ENCODE assay signal across 27 cellular contexts in genomic region chr22:27237342-27237741, GRCh38.
"Had no signal": no experiment of that assay in that cellular context is flagged by ENCODE, and none has a peak within 500 bp of the region (broad histone marks: within the 10 kb centered on the region; RNA-seq: fewer than 3 reads in every experiment).

No MANE protein-coding gene starts in this region.

- H3K4me2 ChIP-seq: SK-N-SH had no signal

- H3K27ac ChIP-seq: breast epithelium, RWPE1, SJCRH30, WERI-Rb-1 had no signal

- H3K27me3 ChIP-seq: SJCRH30 had no signal

- H3K36me3 ChIP-seq: breast epithelium, SJCRH30, WERI-Rb-1 had no signal

- H3K4me3 ChIP-seq: breast epithelium, SJCRH30 had no signal

- H3K9me3 ChIP-seq: breast epithelium, SJCRH30, SK-N-SH had no signal

- H3K36me3 Mint-ChIP-seq: activated naive CD4-positive, alpha-beta T cell treated with anti-CD3 and anti-CD28 coated beads, Interleukin-2, amount 50 U/mL, for 24 hours had no signal

- H3K4me1 Mint-ChIP-seq: activated CD4-positive, alpha-beta T cell treated with anti-CD3 and anti-CD28 coated beads for 36 hours; activated naive CD4-positive, alpha-beta T cell treated with anti-CD3 and anti-CD28 coated beads, Interleukin-2, amount 50 U/mL, for 24 hours had no signal

- H3K4me3 Mint-ChIP-seq: activated CD4-positive, alpha-beta T cell treated with anti-CD3 and anti-CD28 coated beads for 36 hours; activated CD8-positive, alpha-beta T cell treated with anti-CD3 and anti-CD28 coated beads for 36 hours; activated naive CD4-positive, alpha-beta T cell treated with anti-CD3 and anti-CD28 coated beads, Interleukin-2, amount 50 U/mL, for 24 hours had no signal

- H3K4me1 ChIP-seq: breast epithelium had no signal

- H3K9me3 Mint-ChIP-seq: activated CD8-positive, alpha-beta T cell treated with anti-CD3 and anti-CD28 coated beads for 36 hours; activated naive CD4-positive, alpha-beta T cell treated with anti-CD3 and anti-CD28 coated beads, Interleukin-2, amount 50 U/mL, for 24 hours had no signal

- H3K27ac Mint-ChIP-seq: activated CD4-positive, alpha-beta T cell treated with anti-CD3 and anti-CD28 coated beads for 36 hours; activated CD8-positive, alpha-beta T cell treated with anti-CD3 and anti-CD28 coated beads for 36 hours; activated naive CD4-positive, alpha-beta T cell treated with anti-CD3 and anti-CD28 coated beads, Interleukin-2, amount 50 U/mL, for 24 hours had no signal

- ATAC-seq: activated CD4-positive, alpha-beta T cell treated with anti-CD3 and anti-CD28 coated beads for 36 hours; activated CD8-positive, alpha-beta T cell treated with anti-CD3 and anti-CD28 coated beads for 36 hours; Panc1 had no signal

- DNase-seq: activated CD4-positive, alpha-beta T cell treated with anti-CD3 and anti-CD28 coated beads for 36 hours; activated CD4-positive, alpha-beta T cell treated with anti-CD3 and anti-CD28 coated beads, Interleukin-2, amount 50 U/mL, for 1 hour; activated CD8-positive, alpha-beta memory T cell treated with anti-CD3 and anti-CD28 coated beads, Interleukin-2, amount 50 U/mL, for 4 hours; activated CD8-positive, alpha-beta T cell treated with anti-CD3 and anti-CD28 coated beads for 36 hours; activated naive CD4-positive, alpha-beta T cell; activated T-cell treated with anti-CD3 and anti-CD28 coated beads, Interleukin-2, amount 50 U/mL, for 1 hour; aorta; caudate nucleus; Karpas-422; MM.1S; NCI-H1105; NCI-H1436; NCI-H1694 treated with DMSO at 0.1 percent for 48 hours; NCI-H2029 treated with DMSO at 0.1 percent for 48 hours; NCI-H510A treated with DMSO at 0.1 percent for 48 hours; NCI-H69; NK-92 treated with Interleukin-12 subunit alpha and Interleukin-12 subunit beta, amount 100 ng/mL, for 24 hours; OCI-M1; Right ventricle myocardium superior; SJCRH30; SK-N-SH; T-helper 1 cell; WERI-Rb-1 had no signal

- H3K9ac ChIP-seq: SK-N-SH had no signal
